ENCODE assay signal across 23 cellular contexts in the genomic region with DNA sequence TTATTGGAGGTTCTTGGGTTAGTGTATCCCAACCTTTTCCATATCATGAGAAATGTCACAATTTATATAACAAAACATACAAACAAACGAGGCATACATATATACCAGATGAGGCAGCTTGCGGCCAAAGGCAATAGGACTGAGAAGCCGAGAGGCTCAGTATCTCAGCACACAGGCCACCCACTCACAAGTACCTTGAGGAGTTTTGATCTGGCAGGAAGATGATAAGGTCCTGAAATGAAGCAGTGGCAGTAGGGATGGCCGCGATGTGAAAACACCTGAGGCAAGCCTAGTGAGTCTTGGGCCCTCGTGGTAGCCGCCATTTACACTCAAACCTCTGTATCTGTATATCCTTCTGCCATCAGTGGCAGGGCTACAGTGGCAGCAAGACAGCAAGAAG.
"Had no signal": no experiment of that assay in that cellular context is flagged by ENCODE, and none has a peak within 500 bp of the region (broad histone marks: within the 10 kb centered on the region; RNA-seq: fewer than 3 reads in every experiment).

No MANE protein-coding gene starts in this region.

- H3K27ac ChIP-seq: left ventricle myocardium inferior, ovary, right atrium auricular region, right lobe of liver, tibial nerve, upper lobe of left lung, vagina had no signal

- H3K27me3 Mint-ChIP-seq: naive thymus-derived CD4-positive, alpha-beta T cell; progenitor cell of endocrine pancreas; stimulated activated naive CD8-positive, alpha-beta T cell treated with anti-CD3 and anti-CD28 coated beads, Interleukin-15, amount 100 ng/mL, for 72 hours had no signal

- H3K4me1 ChIP-seq: left ventricle myocardium inferior, right atrium auricular region, right lobe of liver, tibial nerve, upper lobe of left lung, vagina had no signal

- H3K36me3 ChIP-seq: left ventricle myocardium inferior, ovary, right atrium auricular region, right lobe of liver, tibial nerve, upper lobe of left lung, vagina had no signal

- H3K4me3 ChIP-seq: left ventricle myocardium inferior, lung, mucosa of descending colon, ovary, right atrium auricular region, right lobe of liver, smooth muscle cell, tibial nerve, upper lobe of left lung, vagina had no signal

- H3K4me1 Mint-ChIP-seq: stimulated activated memory B cell treated with anti-CD40 and anti-IgM and Interleukin-4, amounts not matched to agents 10 μg/mL and 1 μg/mL and 100 μg/mL, for 72 hours; stimulated activated naive CD8-positive, alpha-beta T cell treated with anti-CD3 and anti-CD28 coated beads, Interleukin-15, amount 100 ng/mL, for 72 hours had no signal

- H3K9me3 Mint-ChIP-seq: natural killer cell treated with Interleukin-12 subunit alpha and Interleukin-12 subunit beta and Interleukin-15 and Interleukin-18, amount 100 ng/mL, for 72 hours had no signal

- H3K4me3 Mint-ChIP-seq: naive thymus-derived CD4-positive, alpha-beta T cell; natural killer cell treated with Interleukin-12 subunit alpha and Interleukin-12 subunit beta and Interleukin-15 and Interleukin-18, amount 100 ng/mL, for 72 hours; stimulated activated memory B cell treated with anti-CD40 and anti-IgM and Interleukin-4, amounts not matched to agents 10 μg/mL and 1 μg/mL and 100 μg/mL, for 72 hours; stimulated activated naive CD8-positive, alpha-beta T cell treated with anti-CD3 and anti-CD28 coated beads, Interleukin-15, amount 100 ng/mL, for 72 hours had no signal

- H3K9me3 ChIP-seq: left ventricle myocardium inferior, mucosa of descending colon, ovary, right atrium auricular region, right lobe of liver, tibial nerve, upper lobe of left lung, vagina had no signal

- DNase-seq: islet precursor cell; left ventricle myocardium inferior; midbrain; mucosa of descending colon; naive thymus-derived CD4-positive, alpha-beta T cell; ovary; right lobe of liver; stimulated activated CD4-positive, alpha-beta T cell treated with anti-CD3 and anti-CD28 coated beads, Interleukin-1b, Interleukin-23, amount 100 ng/mL, for 48 hours; stimulated activated CD4-positive, alpha-beta T cell treated with anti-CD3 and anti-CD28 coated beads, Interleukin-2, amount 100 ng/mL, for 48 hours; stimulated activated CD4-positive, alpha-beta T cell treated with anti-CD3 and anti-CD28 coated beads, Interleukin-4, amount 100 ng/mL, for 4 hours; stimulated activated CD8-positive, alpha-beta memory T cell treated with anti-CD3 and anti-CD28 coated beads, Interleukin-4, amount 100 ng/mL, for 48 hours; stimulated activated naive CD4-positive, alpha-beta T cell treated with Interleukin-2 at 50 U/mL for 16 hours; stimulated activated naive CD8-positive, alpha-beta T cell treated with anti-CD3 and anti-CD28 coated beads, Interleukin-15, amount 100 ng/mL, for 72 hours; substantia nigra; upper lobe of left lung had no signal

- H3K27ac Mint-ChIP-seq: naive thymus-derived CD4-positive, alpha-beta T cell; natural killer cell treated with Interleukin-12 subunit alpha and Interleukin-12 subunit beta and Interleukin-15 and Interleukin-18, amount 100 ng/mL, for 72 hours; progenitor cell of endocrine pancreas; stimulated activated memory B cell treated with anti-CD40 and anti-IgM and Interleukin-4, amounts not matched to agents 10 μg/mL and 1 μg/mL and 100 μg/mL, for 72 hours; stimulated activated naive CD8-positive, alpha-beta T cell treated with anti-CD3 and anti-CD28 coated beads, Interleukin-15, amount 100 ng/mL, for 72 hours had no signal

- H3K36me3 Mint-ChIP-seq: naive thymus-derived CD4-positive, alpha-beta T cell; natural killer cell treated with Interleukin-12 subunit alpha and Interleukin-12 subunit beta and Interleukin-15 and Interleukin-18, amount 100 ng/mL, for 72 hours; stimulated activated memory B cell treated with anti-CD40 and anti-IgM and Interleukin-4, amounts not matched to agents 10 μg/mL and 1 μg/mL and 100 μg/mL, for 72 hours had no signal

- ATAC-seq: mucosa of descending colon; naive thymus-derived CD4-positive, alpha-beta T cell; natural killer cell treated with Interleukin-12 subunit alpha and Interleukin-12 subunit beta and Interleukin-15 and Interleukin-18, amount 100 ng/mL, for 72 hours; right lobe of liver; stimulated activated memory B cell treated with anti-CD40 and anti-IgM and Interleukin-4, amounts not matched to agents 10 μg/mL and 1 μg/mL and 100 μg/mL, for 72 hours; stimulated activated naive CD8-positive, alpha-beta T cell treated with anti-CD3 and anti-CD28 coated beads, Interleukin-15, amount 100 ng/mL, for 72 hours had no signal

- H3K27me3 ChIP-seq: ovary, right atrium auricular region, right lobe of liver, upper lobe of left lung, vagina had no signal
